ENCODE assay signal across 13 cellular contexts in genomic region chr1:230124187-230125128, GRCh38. TPM values are rescaled to one million over a fixed set of nuclear protein-coding genes. Genes with fewer than 3 reads are reported as not detected.
DNase-seq lines count a peak whose midpoint lies in the region; ATAC-seq and TF ChIP-seq lines count a peak whose summit lies in the region.
"Had no signal": no experiment of that assay in that cellular context is flagged by ENCODE, and none has a peak within 500 bp of the region (broad histone marks: within the 10 kb centered on the region; RNA-seq: fewer than 3 reads in every experiment).

No MANE protein-coding gene starts in this region.

- no peaks in the 10 kb centered on the region for H3K9me3 Mint-ChIP-seq in Calu3 (ENCODE audit: low read depth, unreplicated experiment)

- peaks cover 7% of the 10 kb centered on the region; the same call in 1 of the 2 replicates for H3F3A ChIP-seq in GM23248 (ENCODE audit: insufficient read depth)

- H3K36me3 ChIP-seq in Peyer's patch (no peaks in the 10 kb centered on the region), MG63 (peaks cover 22% of the 10 kb centered on the region), GM23248 (ENCODE audit: low read depth) (no peaks in the 10 kb centered on the region)

- peaks cover 30% of the 10 kb centered on the region for H3K4me1 Mint-ChIP-seq in Calu3 (ENCODE audit: low read depth, unreplicated experiment)

- no peak for TF ChIP-seq CTCF in Peyer's patch (IDR thresholded peaks at IDR 0.05)
- TF ChIP-seq CTCF in Calu3 (IDR thresholded peaks at IDR 0.05; ENCODE audit: unreplicated experiment), result no peak

- H3K4me2 ChIP-seq in GM23248 (ENCODE audit: unreplicated experiment), result no peak overlapping the region

- no TSS peak for BruUV-seq in Calu3 (replicated peaks; lab: Mats Ljungman, UMichigan)

- no peaks in the 10 kb centered on the region for H3K27me3 Mint-ChIP-seq in Calu3 (ENCODE audit: unreplicated experiment)

- no peak overlapping the region for H2AFZ ChIP-seq in GM23248

- peak; percentile 20 to 25 for ATAC-seq in left cardiac atrium
- no peak for ATAC-seq in left ventricle myocardium superior
- ATAC-seq: body of pancreas had no signal

- CTCF ChIA-PET in Calu3 (lab: Charles Lee), result no interaction called here

- H3K4me3 Mint-ChIP-seq in Calu3 (ENCODE audit: low read depth, unreplicated experiment), result no peak overlapping the region

- H3K4me1 ChIP-seq in Peyer's patch, result peaks cover 0 to 26% (median 10%) of the 10 kb centered on the region in 4 donors
- H3K4me1 ChIP-seq in GM23248 (ENCODE audit: insufficient read depth), result peaks cover 31% of the 10 kb centered on the region

- H3K9me2 ChIP-seq in GM23248 (ENCODE audit: insufficient read depth), result no peaks in the 10 kb centered on the region

- intact Hi-C loops in left cardiac atrium (cut with DNase I) (no loop called here), left ventricle myocardium superior (cut with micrococcal nuclease) (no loop called here), Calu3 (cut with micrococcal nuclease; ENCODE audit: unreplicated experiment) (no loop called here)

- H3K36me3 Mint-ChIP-seq in Calu3 (ENCODE audit: insufficient read depth, unreplicated experiment), result peaks cover 16% of the 10 kb centered on the region

- DNase-seq in left cardiac atrium (no peak), left ventricle myocardium superior (no peak), Peyer's patch (no peak), erythroblast (lab: John Stamatoyannopoulos, UW) (peak; percentile 40 to 65), MG63 (no peak), GM23248 (no peak), Calu3 (no peak), NCI-H510A (lab: John Stamatoyannopoulos, UW) (no peak)
- DNase-seq: body of pancreas; Caco-2; NCI-H82; stimulated activated CD4-positive, alpha-beta T cell treated with anti-CD3 and anti-CD28 coated beads, Interleukin-12 subunit alpha, Interleukin-12 subunit beta, amount 100 ng/mL, for 4 hours had no signal

- H3K27ac ChIP-seq in Peyer's patch (peak overlapping the region; percentile 50 to 76 (median 58)), GM23248 (no peak overlapping the region)
- H3K27ac ChIP-seq: body of pancreas had no signal

- H3K27me3 ChIP-seq in Peyer's patch, result no peaks in the 10 kb centered on the region
- no peaks in the 10 kb centered on the region for H3K27me3 ChIP-seq in MG63
- H3K27me3 ChIP-seq in GM23248 (replicated peaks; ENCODE audit: insufficient read depth), result no peaks in the 10 kb centered on the region
- H3K27me3 ChIP-seq: body of pancreas had no signal

- WGBS in GM23248 (ENCODE audit: low coverage in 1 of 2, low lambda C conversion rate in 2 of 2, missing lambda C conversion rate in 2 of 2), 2 experiments, result 94 to 96% methylated on average over 9 of the region's 9 CpGs

- no peak for TF ChIP-seq POLR2A in Peyer's patch (IDR thresholded peaks at IDR 0.05)
- TF ChIP-seq POLR2A in erythroblast (IDR thresholded peaks at IDR 0.05; ENCODE audit: low read length), result no peak

- H3K4me3 ChIP-seq in Peyer's patch (no peak overlapping the region), MG63 (no peak overlapping the region), GM23248 (no peak overlapping the region)
- H3K4me3 ChIP-seq: body of pancreas, lung had no signal

- no peak overlapping the region for H3K9ac ChIP-seq in GM23248

- H3K79me2 ChIP-seq in GM23248 (ENCODE audit: insufficient read depth), result peaks cover 98% of the 10 kb centered on the region

- H4K20me1 ChIP-seq in GM23248 (ENCODE audit: insufficient read depth), result peaks cover 8% of the 10 kb centered on the region; the same call in 1 of the 2 replicates

- no peak overlapping the region for H3K27ac Mint-ChIP-seq in Calu3 (ENCODE audit: unreplicated experiment)

- in situ Hi-C loops in GM23248 (cut with MboI), result no loop called here

- no peaks in the 10 kb centered on the region for H3K9me3 ChIP-seq in Peyer's patch
- H3K9me3 ChIP-seq in MG63, result no peaks in the 10 kb centered on the region
- no peaks in the 10 kb centered on the region for H3K9me3 ChIP-seq in GM23248 (ENCODE audit: low read depth)
- H3K9me3 ChIP-seq: body of pancreas, Caco-2 had no signal

RNA-seq across cellular contexts. Expression of gene GALNT2, which starts 57.4 kb away (rescaled TPM):
- 10 to 100 TPM; 36.8 to 50.7 TPM for total RNA-seq in left cardiac atrium
- total RNA-seq in left ventricle myocardium superior, result 22.0 TPM
- total RNA-seq in Peyer's patch, result 10 to 100 TPM; 36.3 to 52.5 (median 43.6) TPM
- total RNA-seq in MG63 (2014; rRNA removed; shearing (Covaris generic); ENCODE audit: low replicate concordance), result 107 and 149 TPM in 2 replicates
- total RNA-seq in GM23248 (2014; rRNA removed; shearing (Covaris generic)), result 103 and 111 TPM in 2 replicates
- 121 and 124 TPM in 2 replicates for polyA plus RNA-seq in GM23248 (2016; fragmentation: Nextera tagmentation; extraction: Ambion mirVana)
- 136 and 141 TPM in 2 replicates for total RNA-seq in Calu3 (2022)

Comparison
In these comparisons a context has a peak if more than half of its experiments do, and no peak if none do; other contexts are left out.
1. DNase-seq: peak in erythroblast (2 of 2); none in left cardiac atrium (single experiment), left ventricle myocardium superior (single experiment), Peyer's patch (0 of 3), MG63 (single experiment), GM23248 (single experiment), Calu3 (single experiment) and NCI-H510A (single experiment).